31 cellular contexts compared by ENCODE assay signal in the genomic region with DNA sequence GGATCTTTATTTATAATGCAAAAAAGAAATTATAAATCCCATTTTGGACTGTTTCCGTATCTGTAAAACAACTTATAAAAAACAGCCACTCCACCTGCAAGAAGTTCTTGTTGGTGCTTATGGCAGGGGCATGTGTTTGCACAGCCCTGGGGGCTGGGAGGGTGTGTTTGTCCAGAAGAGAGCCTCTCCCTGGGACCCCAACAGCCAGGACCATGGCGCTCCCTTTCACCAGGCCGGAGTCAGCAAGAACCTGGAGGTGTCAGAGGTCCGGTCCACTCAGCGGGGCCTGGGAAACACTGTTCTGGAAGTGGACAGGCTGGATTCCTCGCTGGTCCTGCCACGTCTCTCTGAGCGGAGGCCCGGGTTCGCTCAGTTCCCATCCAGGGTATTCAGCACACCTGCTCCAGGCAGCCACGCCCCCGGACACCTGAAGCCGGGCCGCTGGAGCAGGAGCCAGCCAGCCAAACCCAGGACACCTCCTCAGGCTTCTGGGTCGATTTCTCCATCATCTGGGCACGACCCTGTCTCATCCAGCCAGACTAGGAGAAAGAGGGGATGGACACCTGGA. TPM values are rescaled to one million over a fixed set of nuclear protein-coding genes. Genes with fewer than 3 reads are reported as not detected.
DNase-seq lines count a peak whose midpoint lies in the region; ATAC-seq, FAIRE-seq and TF ChIP-seq lines count a peak whose summit lies in the region.
"Had no signal": no experiment of that assay in that cellular context is flagged by ENCODE, and none has a peak within 500 bp of the region (broad histone marks: within the 10 kb centered on the region; RNA-seq: fewer than 3 reads in every experiment).

No MANE protein-coding gene starts in this region.

- H3K4me3 Mint-ChIP-seq in effector memory CD8-positive, alpha-beta T cell = no peak overlapping the region
- H3K4me3 Mint-ChIP-seq: activated T-helper 1 cell treated with anti-CD3 and anti-CD28 coated beads, Interleukin-12 subunit alpha, Interleukin-12 subunit beta, Interleukin-2, Interleukin-4 antibody, amounts not matched to agents 30 ng/mL and 10 ng/mL and 1 ng/mL, durations not matched to agents 14 hours and 24 hours and 36 hours; B cell; CD8-positive, alpha-beta T cell; naive thymus-derived CD8-positive, alpha-beta T cell; stimulated activated naive CD8-positive, alpha-beta T cell treated with anti-CD3 and anti-CD28 coated beads, Interleukin-15, amount 100 ng/mL, for 72 hours; T-cell had no signal

- peak; percentile 66 for DNase-seq in NCI-H748 (lab: John Stamatoyannopoulos, UW; ENCODE audit: unreplicated experiment)
- no peak for DNase-seq in NCI-H748 treated with DMSO at 0.1 percent for 48 hours (lab: John Stamatoyannopoulos, UW)
- peak; percentile 53 for DNase-seq in NCI-H510A (lab: John Stamatoyannopoulos, UW)
- DNase-seq in kidney = peak; percentile 63
- DNase-seq in upper lobe of right lung = no peak
- DNase-seq in RKO (ENCODE audit: low spot score) = no peak
- DNase-seq in effector memory CD8-positive, alpha-beta T cell = no peak
- DNase-seq: activated CD4-positive, CD25-positive, alpha-beta regulatory T cell; activated CD8-positive, alpha-beta memory T cell treated with anti-CD3 and anti-CD28 coated beads, Interleukin-2, amount 50 U/mL, for 4 hours; activated naive CD4-positive, alpha-beta T cell treated with anti-CD3 and anti-CD28 coated beads, Interleukin-2, amount 50 U/mL, for 16 hours; amygdala; CD8-positive, alpha-beta T cell; DND-41; KG1; left ventricle myocardium superior; midbrain; MM.1S; naive thymus-derived CD8-positive, alpha-beta T cell; NCI-H1436; NCI-H2227 treated with DMSO at 0.1 percent for 48 hours; NK-92 treated with Interleukin-12 subunit alpha and Interleukin-12 subunit beta, amount 100 ng/mL, for 24 hours; occipital lobe; Peyer's patch; stimulated activated naive CD8-positive, alpha-beta T cell treated with anti-CD3 and anti-CD28 coated beads, Interleukin-15, amount 100 ng/mL, for 72 hours; T-cell; thyroid gland had no signal

- H3K27ac ChIP-seq in kidney (ENCODE audit: low read depth in 2 of 2, low read length in 2 of 2) (no peak overlapping the region), upper lobe of right lung (no peak overlapping the region)
- H3K27ac ChIP-seq: Peyer's patch, SJSA1, thyroid gland had no signal

- FAIRE-seq in kidney (lab: Jason Lieb, UNC) = no peak

- H3K36me3 ChIP-seq in kidney (ENCODE audit: control insufficient read depth in 1 of 2, insufficient read depth in 2 of 2, low read length in 2 of 2) (no peaks in the 10 kb centered on the region), upper lobe of right lung (no peaks in the 10 kb centered on the region)
- H3K36me3 ChIP-seq: HAP-1, Peyer's patch, SJSA1, thyroid gland had no signal

- peak; percentile 49 for ATAC-seq in upper lobe of right lung
- no peak for ATAC-seq in HG03354 (IDR thresholded peaks at IDR 0.05; ENCODE audit: poor library complexity, severe bottlenecking, unreplicated experiment)
- no peak for ATAC-seq in effector memory CD8-positive, alpha-beta T cell (replicated peaks)
- ATAC-seq: CD8-positive, alpha-beta T cell; left ventricle myocardium superior; naive thymus-derived CD8-positive, alpha-beta T cell; stimulated activated naive CD8-positive, alpha-beta T cell treated with anti-CD3 and anti-CD28 coated beads, Interleukin-15, amount 100 ng/mL, for 72 hours; T-cell had no signal

- intact Hi-C loops in kidney (cut with DNase I) = no loop called here
- intact Hi-C loops in upper lobe of right lung (cut with DNase I) = no loop called here

- H3K4me1 ChIP-seq in kidney (ENCODE audit: control insufficient read depth in 1 of 2, insufficient read depth in 1 of 2, low read depth in 1 of 2, low read length in 2 of 2) (no peaks in the 10 kb centered on the region), upper lobe of right lung (no peaks in the 10 kb centered on the region)
- H3K4me1 ChIP-seq: HAP-1, Peyer's patch, SJSA1, thyroid gland had no signal

- no peaks in the 10 kb centered on the region for H3K4me1 Mint-ChIP-seq in effector memory CD8-positive, alpha-beta T cell (ENCODE audit: low read depth in 2 of 2)
- H3K4me1 Mint-ChIP-seq: B cell; stimulated activated naive CD8-positive, alpha-beta T cell treated with anti-CD3 and anti-CD28 coated beads, Interleukin-15, amount 100 ng/mL, for 72 hours; T-cell had no signal

- peaks cover 0 to 3% of the 10 kb centered on the region in 2 donors for H3K9me3 Mint-ChIP-seq in effector memory CD8-positive, alpha-beta T cell

- no peaks in the 10 kb centered on the region for H3K27me3 Mint-ChIP-seq in effector memory CD8-positive, alpha-beta T cell
- H3K27me3 Mint-ChIP-seq: B cell; naive thymus-derived CD8-positive, alpha-beta T cell; stimulated activated naive CD8-positive, alpha-beta T cell treated with anti-CD3 and anti-CD28 coated beads, Interleukin-15, amount 100 ng/mL, for 72 hours; T-cell had no signal

- TF ChIP-seq CTCF in kidney (IDR thresholded peaks at IDR 0.05; ENCODE audit: borderline replicate concordance, extremely low read depth, insufficient read depth) (no peak), upper lobe of right lung (IDR thresholded peaks at IDR 0.05) (no peak)

- no peak overlapping the region for H3K27ac Mint-ChIP-seq in effector memory CD8-positive, alpha-beta T cell
- H3K27ac Mint-ChIP-seq: activated T-helper 1 cell treated with anti-CD3 and anti-CD28 coated beads, Interleukin-12 subunit alpha, Interleukin-12 subunit beta, Interleukin-2, Interleukin-4 antibody, amounts not matched to agents 30 ng/mL and 10 ng/mL and 1 ng/mL, durations not matched to agents 14 hours and 24 hours and 36 hours; B cell; CD8-positive, alpha-beta T cell; naive thymus-derived CD8-positive, alpha-beta T cell; stimulated activated naive CD8-positive, alpha-beta T cell treated with anti-CD3 and anti-CD28 coated beads, Interleukin-15, amount 100 ng/mL, for 72 hours; T-cell had no signal

- H3K9ac ChIP-seq in kidney (ENCODE audit: low read length in 2 of 2) = no peak overlapping the region

- H3K27me3 ChIP-seq in upper lobe of right lung = no peaks in the 10 kb centered on the region
- H3K27me3 ChIP-seq: Peyer's patch, SJSA1, thyroid gland had no signal

- H3K9me3 ChIP-seq in kidney (ENCODE audit: control insufficient read depth in 1 of 2, low read length in 2 of 2) = peaks cover 0 to 8% of the 10 kb centered on the region in 2 donors
- H3K9me3 ChIP-seq in upper lobe of right lung = no peaks in the 10 kb centered on the region
- H3K9me3 ChIP-seq: HAP-1, Peyer's patch, thyroid gland had no signal

- no peak overlapping the region for H3K4me3 ChIP-seq in kidney (ENCODE audit: low read length in 2 of 2)
- H3K4me3 ChIP-seq in upper lobe of right lung = no peak overlapping the region
- H3K4me3 ChIP-seq: HAP-1, Peyer's patch, SJSA1, thyroid gland had no signal

- H3K36me3 Mint-ChIP-seq in effector memory CD8-positive, alpha-beta T cell (ENCODE audit: insufficient read depth) = no peaks in the 10 kb centered on the region

RNA-seq across cellular contexts. Expression of gene GINS2, which starts 18.9 kb away (rescaled TPM):
- total RNA-seq in kidney (0.88 TPM), upper lobe of right lung (0.46 TPM)
- polyA plus RNA-seq in kidney (ENCODE audit: insufficient read depth, low read depth, low replicate concordance) = 0.97 TPM

RNA-seq across cellular contexts. Expression of gene C16orf74, which starts 43.3 kb away (rescaled TPM):
- total RNA-seq in kidney (3.5 TPM), upper lobe of right lung (2.7 TPM)
- 4.6 TPM for polyA plus RNA-seq in kidney (ENCODE audit: insufficient read depth, low read depth, low replicate concordance)
- total RNA-seq: activated T-helper 1 cell treated with anti-CD3 and anti-CD28 coated beads, Interleukin-12 subunit alpha, Interleukin-12 subunit beta, Interleukin-2, Interleukin-4 antibody, amounts not matched to agents 30 ng/mL and 10 ng/mL and 1 ng/mL, durations not matched to agents 14 hours and 24 hours and 36 hours had no signal

Comparison
In these comparisons a context has a peak if more than half of its experiments do, and no peak if none do; other contexts are left out.
1. DNase-seq: peak in NCI-H748 (single experiment), NCI-H510A (single experiment) and kidney (single experiment); none in NCI-H748 treated with DMSO at 0.1 percent for 48 hours (single experiment), upper lobe of right lung (single experiment), RKO (single experiment) and effector memory CD8-positive, alpha-beta T cell (0 of 3).